In the genomic region with DNA sequence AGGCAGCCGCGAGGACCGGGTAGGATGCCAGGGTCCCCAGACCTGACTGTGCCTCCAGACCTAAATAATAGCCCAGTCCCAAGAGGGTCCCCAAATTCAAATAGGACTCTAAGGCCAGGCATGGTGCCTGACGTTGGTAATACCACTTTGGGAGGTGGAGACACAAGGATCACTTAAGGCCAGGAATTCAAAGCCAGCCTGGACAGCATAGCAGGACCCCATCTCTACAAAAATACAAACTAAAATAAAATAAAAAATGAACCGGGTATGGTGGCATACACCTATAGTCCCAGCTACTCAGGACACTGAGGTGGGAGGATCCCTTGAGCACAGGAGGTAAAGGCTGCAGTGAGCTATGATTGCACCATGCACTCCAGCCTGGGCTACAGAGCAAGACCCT, we compare ENCODE assay signal across 28 cellular contexts. TPM values are rescaled to one million over a fixed set of nuclear protein-coding genes. Genes with fewer than 3 reads are reported as not detected.
A peak's percentile ranks its signal among the peaks of the same experiment; 100 is the strongest.
DNase-seq lines count a peak whose midpoint lies in the region; ATAC-seq, FAIRE-seq and TF ChIP-seq lines count a peak whose summit lies in the region.
"Had no signal": no experiment of that assay in that cellular context is flagged by ENCODE, and none has a peak within 500 bp of the region (broad histone marks: within the 10 kb centered on the region; RNA-seq: fewer than 3 reads in every experiment).

No MANE protein-coding gene starts in this region.

- H3K27me3 ChIP-seq in K562 (ENCODE audit: control insufficient read depth in 2 of 2, insufficient read depth in 2 of 2, low read length in 2 of 2), result peaks cover 6 to 26% of the 10 kb centered on the region in 2 experiments; a peak in 3 of 5 replicates
- H3K27me3 ChIP-seq: BE2C had no signal

- BruUV-seq in K562 (replicated peaks; lab: Mats Ljungman, UMichigan), result no TSS peak

- H3K36me3 ChIP-seq in HEK293 (ENCODE audit: control insufficient read depth in 2 of 2, insufficient read depth in 1 of 2, low read length in 2 of 2) (no peaks in the 10 kb centered on the region), K562 (ENCODE audit: control insufficient read depth, insufficient read depth, low read length) (no peaks in the 10 kb centered on the region)
- H3K36me3 ChIP-seq: BE2C, BLaER1 had no signal

- in situ Hi-C loops in K562 (cut with MboI), result no loop called here

- no peak for FAIRE-seq in K562 (lab: Jason Lieb, UNC)
- FAIRE-seq: A549, GM12878, GM12892, GM18507 had no signal

- no peaks in the 10 kb centered on the region for H4K20me1 ChIP-seq in K562 (replicated peaks; ENCODE audit: control insufficient read depth, insufficient read depth, low read length)

- CTCF ChIA-PET in HEK293 (lab: Yijun Ruan, JAX) (interaction anchor here (0.6 to 1.2 kb wide), 5 partner anchors 10 to 68 kb away, joined by 3 to 5 read pairs (median 4); no protein-coding TSS in a partner anchor), K562 (lab: Yijun Ruan, JAX; ENCODE audit: low intra/inter-chr PET ratio) (no interaction called here)

- no peak for TF ChIP-seq EP300 in K562 (IDR thresholded peaks at IDR 0.05; ENCODE audit: low read length)

- no peak for ATAC-seq in Right ventricle myocardium inferior
- ATAC-seq in Right ventricle myocardium superior (ENCODE audit: poor library complexity), result no peak
- ATAC-seq in K562, result no peak
- ATAC-seq in GM18909 (IDR thresholded peaks at IDR 0.05; ENCODE audit: poor library complexity, unreplicated experiment), result no peak
- ATAC-seq: GM12878 had no signal

- TF ChIP-seq CTCF in HEK293 (tag by site-specific recombination; IDR thresholded peaks at IDR 0.05), result no peak
- no peak for TF ChIP-seq CTCF in K562 (IDR thresholded peaks at IDR 0.05 in 2 of 3, conservative IDR thresholded peaks at IDR 0.05 in 1 of 3; ENCODE audit: insufficient read depth in 2 of 3, low read depth in 1 of 3, low read length in 3 of 3)

- H3K4me3 ChIP-seq in HEK293 (ENCODE audit: low read depth, low read length) (no peak overlapping the region), K562 (no peak overlapping the region)
- H3K4me3 ChIP-seq: A549, BLaER1, GM12878 had no signal

- peak; percentile 3 for DNase-seq in Right ventricle myocardium inferior (ENCODE audit: missing footprints)
- no peak for DNase-seq in Right ventricle myocardium superior
- DNase-seq in K562 (ENCODE audit: extremely low read depth in 1 of 4, low spot score in 3 of 4), result no peak
- DNase-seq in AML-193 (lab: John Stamatoyannopoulos, UW), result no peak
- DNase-seq: BE2C; C1 segment of cervical spinal cord; CD4-positive, alpha-beta memory T cell; CD4-positive, CD25-positive, alpha-beta regulatory T cell; CD8-positive, alpha-beta memory T cell; COR-L47; DMS 273 treated with DMSO at 0.1 percent for 48 hours; DMS153; DMS79; DND-41; EL; GDM1 had no signal

- POLR2A ChIA-PET in HEK293 (lab: Yijun Ruan, JAX), result no interaction called here
- POLR2A ChIA-PET in K562 (lab: Yijun Ruan, JAX), result no interaction called here

- H3K9ac ChIP-seq in K562 (ENCODE audit: insufficient read depth in 1 of 2, low read depth in 2 of 2, low read length in 2 of 2), result no peak overlapping the region
- H3K9ac ChIP-seq: BLaER1 had no signal

- no peaks in the 10 kb centered on the region; the same call in 1 of the 2 replicates for H3K4me1 ChIP-seq in HEK293 (ENCODE audit: control insufficient read depth, insufficient read depth, low read length)
- H3K4me1 ChIP-seq in K562 (replicated peaks in 1 of 2; ENCODE audit: control insufficient read depth in 2 of 2, insufficient read depth in 2 of 2, low read length in 2 of 2), result peaks cover 9 to 37% of the 10 kb centered on the region in 2 experiments; a peak in 3 of 5 replicates
- H3K4me1 ChIP-seq: BLaER1 had no signal

- intact Hi-C loops in Right ventricle myocardium inferior (cut with DNase I), result no loop called here
- intact Hi-C loops in Right ventricle myocardium superior (cut with DNase I), result no loop called here
- intact Hi-C loops in K562 (cut with micrococcal nuclease), result no loop called here

- H3K9me3 ChIP-seq in HEK293 (ENCODE audit: control insufficient read depth, insufficient read depth, low read depth, low read length) (no peaks in the 10 kb centered on the region), K562 (replicated peaks; ENCODE audit: control insufficient read depth, insufficient read depth, low read depth, low read length) (peaks cover 5% of the 10 kb centered on the region; the same call in 1 of the 2 replicates)
- H3K9me3 ChIP-seq: A549, BE2C, BLaER1 had no signal

- no peaks in the 10 kb centered on the region for H3K79me2 ChIP-seq in K562 (ENCODE audit: control insufficient read depth, insufficient read depth, low read length)

- no peak overlapping the region for H3K4me2 ChIP-seq in K562 (ENCODE audit: insufficient read depth, low read length)
- H3K4me2 ChIP-seq: A549, BLaER1 had no signal

- H3K27ac ChIP-seq in HEK293 (ENCODE audit: extremely low read depth, low read depth, low read length), result no peak overlapping the region
- H3K27ac ChIP-seq in K562 (ENCODE audit: extremely low read depth, low read depth, low read length), result no peak overlapping the region
- H3K27ac ChIP-seq: 22Rv1, A549, BLaER1 had no signal

- no peak for TF ChIP-seq RAD21 in K562 (CRISPR knock-in tag; conservative IDR thresholded peaks at IDR 0.05 in 1 of 2, IDR thresholded peaks at IDR 0.05 in 1 of 2)

- no peak for TF ChIP-seq POLR2A in K562 (conservative IDR thresholded peaks at IDR 0.05)

- H2AFZ ChIP-seq in K562 (ENCODE audit: low read depth, low read length), result no peak overlapping the region

- 36% methylated on average over 3 of the region's 5 CpGs for WGBS in K562 (ENCODE audit: insufficient coverage, low coverage, missing lambda C conversion rate)

- H3K9me1 ChIP-seq in K562 (ENCODE audit: control insufficient read depth, insufficient read depth, low read length), result no peaks in the 10 kb centered on the region

RNA-seq across cellular contexts. Expression of gene APLP1, which starts 5.4 kb away (rescaled TPM):
- total RNA-seq in Right ventricle myocardium inferior (20.5 TPM), Right ventricle myocardium superior (17.8 TPM), K562 (2014; rRNA removed) (5.8 and 9.0 TPM in 2 replicates), K562 (2014; rRNA removed; fragmentation: Illumina TruSeq; extraction: Trizol) (2.3 and 3.0 TPM in 2 replicates), K562 (2015; rRNA removed; fragmentation: Illumina TruSeq; extraction: Trizol) (1.4 and 3.3 TPM in 2 replicates), K562 (2021) (6.9 and 9.9 TPM in 2 replicates)
- 3.3 and 19.3 TPM in 2 replicates for total RNA-seq in K562 (2011; cell fraction: chromatin; rRNA removed; ENCODE audit: low replicate concordance)
- total RNA-seq in K562 (2011; cell fraction: nucleolus; rRNA removed), result 8.6 and 11.2 TPM in 2 replicates
- total RNA-seq in K562 (2011; cell fraction: nucleoplasm; rRNA removed), result 7.1 and 7.3 TPM in 2 replicates
- polyA plus RNA-seq in K562 (2011; rRNA removed) (4.7 and 8.9 TPM in 2 replicates), K562 (2014; fragmentation: Illumina TruSeq; extraction: Trizol) (6.6 and 7.8 TPM in 2 replicates), K562 (2014; fragmentation: Nextera tagmentation; extraction: Ambion mirVana) (under 1 TPM; 0.69 to 0.87 TPM), K562 (2014; rRNA removed) (6.0 and 8.2 TPM in 2 replicates)
- polyA plus RNA-seq in K562 (2011; cell fraction: cytosol; rRNA removed), result 6.1 and 8.3 TPM in 2 replicates
- 16.1 and 16.8 TPM in 2 replicates for polyA plus RNA-seq in K562 (2011; cell fraction: nucleus; rRNA removed)
- 8.7 and 13.6 TPM in 2 replicates for polyA plus RNA-seq in K562 (2012)
- 1.1 and 1.4 TPM in 2 replicates for polyA minus RNA-seq in K562 (2011; rRNA and poly(A)+ RNA removed)
- 2.1 and 4.9 TPM in 2 replicates for polyA minus RNA-seq in K562 (2011; cell fraction: cytosol; rRNA and poly(A)+ RNA removed)
- polyA minus RNA-seq in K562 (2011; cell fraction: nucleus; rRNA and poly(A)+ RNA removed), result 4.7 and 6.4 TPM in 2 replicates
- total RNA-seq: CD4-positive, alpha-beta memory T cell; CD4-positive, CD25-positive, alpha-beta regulatory T cell had no signal
- polyA plus RNA-seq: CD14-positive monocyte; CD4-positive, CD25-positive, alpha-beta regulatory T cell; CD8-positive, alpha-beta memory T cell had no signal

RNA-seq across cellular contexts. Expression of gene KIRREL2, which starts 6.3 kb away (rescaled TPM):
- total RNA-seq in Right ventricle myocardium inferior (not detected), Right ventricle myocardium superior (not detected), K562 (2014; rRNA removed) (not detected in 2 replicates), K562 (2014; rRNA removed; fragmentation: Illumina TruSeq; extraction: Trizol) (not detected in 2 replicates), K562 (2015; rRNA removed; fragmentation: Illumina TruSeq; extraction: Trizol) (0.04 and 0.07 TPM in 2 replicates), K562 (2021) (0.09 and 0.16 TPM in 2 replicates)
- 0.42 TPM in 1 of 2 replicates, not detected in the other for total RNA-seq in K562 (2011; cell fraction: chromatin; rRNA removed; ENCODE audit: low replicate concordance)
- total RNA-seq in K562 (2011; cell fraction: nucleolus; rRNA removed), result 0.26 and 0.50 TPM in 2 replicates
- 0.15 and 0.23 TPM in 2 replicates for total RNA-seq in K562 (2011; cell fraction: nucleoplasm; rRNA removed)
- polyA plus RNA-seq in K562 (2011; rRNA removed) (0.08 and 0.10 TPM in 2 replicates), K562 (2014; fragmentation: Illumina TruSeq; extraction: Trizol) (0.04 TPM in 1 of 2 replicates, not detected in the other), K562 (2014; fragmentation: Nextera tagmentation; extraction: Ambion mirVana) (under 1 TPM in 1 of 2 experiments, not detected in 1; 0.01 TPM), K562 (2014; rRNA removed) (0.11 and 0.12 TPM in 2 replicates)
- polyA plus RNA-seq in K562 (2011; cell fraction: cytosol; rRNA removed), result 0.07 and 0.13 TPM in 2 replicates
- polyA plus RNA-seq in K562 (2011; cell fraction: nucleus; rRNA removed), result 0.22 and 0.41 TPM in 2 replicates
- polyA plus RNA-seq in K562 (2012), result 0.05 and 0.11 TPM in 2 replicates
- 0.07 TPM in 1 of 2 replicates, not detected in the other for polyA minus RNA-seq in K562 (2011; rRNA and poly(A)+ RNA removed)
- polyA minus RNA-seq in K562 (2011; cell fraction: cytosol; rRNA and poly(A)+ RNA removed), result not detected in 2 replicates
- 0.13 TPM in 1 of 2 replicates, not detected in the other for polyA minus RNA-seq in K562 (2011; cell fraction: nucleus; rRNA and poly(A)+ RNA removed)
- total RNA-seq: CD4-positive, alpha-beta memory T cell; CD4-positive, CD25-positive, alpha-beta regulatory T cell; GM12878 had no signal
- polyA plus RNA-seq: CD14-positive monocyte; CD4-positive, CD25-positive, alpha-beta regulatory T cell; CD8-positive, alpha-beta memory T cell had no signal

RNA-seq across cellular contexts. Expression of gene NPHS1, which starts 10.7 kb away (rescaled TPM):
- total RNA-seq in Right ventricle myocardium inferior, result not detected
- not detected for total RNA-seq in Right ventricle myocardium superior
- 0.32 TPM in 1 of 2 replicates, not detected in the other for total RNA-seq in K562 (2011; cell fraction: chromatin; rRNA removed; ENCODE audit: low replicate concordance)
- total RNA-seq in K562 (2011; cell fraction: nucleolus; rRNA removed), result 0.17 and 0.39 TPM in 2 replicates
- not detected in 2 replicates for total RNA-seq in K562 (2011; cell fraction: nucleoplasm; rRNA removed)
- total RNA-seq in K562 (2014; rRNA removed), result 0.23 TPM in 1 of 2 replicates, not detected in the other
- not detected in 2 replicates for total RNA-seq in K562 (2014; rRNA removed; fragmentation: Illumina TruSeq; extraction: Trizol)
- not detected in 2 replicates for total RNA-seq in K562 (2015; rRNA removed; fragmentation: Illumina TruSeq; extraction: Trizol)
- total RNA-seq in K562 (2021), result 0.04 TPM in 1 of 2 replicates, not detected in the other
- polyA plus RNA-seq in K562 (2011; rRNA removed), result 0.01 and 0.12 TPM in 2 replicates
- 0.04 TPM in 1 of 2 replicates, not detected in the other for polyA plus RNA-seq in K562 (2011; cell fraction: cytosol; rRNA removed)
- 0.10 and 0.21 TPM in 2 replicates for polyA plus RNA-seq in K562 (2011; cell fraction: nucleus; rRNA removed)
- 0.12 and 3.3 TPM in 2 replicates for polyA plus RNA-seq in K562 (2012)
- not detected in 2 replicates for polyA plus RNA-seq in K562 (2014; fragmentation: Illumina TruSeq; extraction: Trizol)
- polyA plus RNA-seq in K562 (2014; fragmentation: Nextera tagmentation; extraction: Ambion mirVana), result not detected
- polyA plus RNA-seq in K562 (2014; rRNA removed), result 0.03 and 0.28 TPM in 2 replicates
- not detected in 2 replicates for polyA minus RNA-seq in K562 (2011; rRNA and poly(A)+ RNA removed)
- not detected in 2 replicates for polyA minus RNA-seq in K562 (2011; cell fraction: cytosol; rRNA and poly(A)+ RNA removed)
- not detected in 2 replicates for polyA minus RNA-seq in K562 (2011; cell fraction: nucleus; rRNA and poly(A)+ RNA removed)
- total RNA-seq: A172; CD4-positive, alpha-beta memory T cell; CD4-positive, CD25-positive, alpha-beta regulatory T cell; CD8-positive, alpha-beta memory T cell; Daoy; G401; GM12878 had no signal
- polyA plus RNA-seq: CD14-positive monocyte; CD4-positive, alpha-beta memory T cell; CD4-positive, CD25-positive, alpha-beta regulatory T cell; CD8-positive, alpha-beta memory T cell; GM12878 had no signal

RNA-seq across cellular contexts. Expression of gene NFKBID, which starts 37.3 kb away (rescaled TPM):
- total RNA-seq in Right ventricle myocardium inferior (2.1 TPM), Right ventricle myocardium superior (2.6 TPM), K562 (2014; rRNA removed) (8.9 and 12.9 TPM in 2 replicates), K562 (2014; rRNA removed; fragmentation: Illumina TruSeq; extraction: Trizol) (1.7 and 2.9 TPM in 2 replicates), K562 (2015; rRNA removed; fragmentation: Illumina TruSeq; extraction: Trizol) (6.6 and 7.1 TPM in 2 replicates), K562 (2021) (9.3 and 10.0 TPM in 2 replicates)
- 15.7 and 63.9 TPM in 2 replicates for total RNA-seq in K562 (2011; cell fraction: chromatin; rRNA removed; ENCODE audit: low replicate concordance)
- total RNA-seq in K562 (2011; cell fraction: nucleolus; rRNA removed), result 48.6 and 61.0 TPM in 2 replicates
- total RNA-seq in K562 (2011; cell fraction: nucleoplasm; rRNA removed), result 27.9 and 29.7 TPM in 2 replicates
- polyA plus RNA-seq in K562 (2011; rRNA removed) (3.3 and 6.8 TPM in 2 replicates), K562 (2014; fragmentation: Illumina TruSeq; extraction: Trizol) (3.6 and 4.1 TPM in 2 replicates), K562 (2014; fragmentation: Nextera tagmentation; extraction: Ambion mirVana) (under 1 TPM; 0.65 to 0.92 TPM), K562 (2014; rRNA removed) (6.3 and 8.9 TPM in 2 replicates)
- 5.3 and 6.4 TPM in 2 replicates for polyA plus RNA-seq in K562 (2011; cell fraction: cytosol; rRNA removed)
- 43.9 and 60.1 TPM in 2 replicates for polyA plus RNA-seq in K562 (2011; cell fraction: nucleus; rRNA removed)
- polyA plus RNA-seq in K562 (2012), result 2.7 and 5.6 TPM in 2 replicates
- polyA minus RNA-seq in K562 (2011; rRNA and poly(A)+ RNA removed), result 3.2 and 6.3 TPM in 2 replicates
- polyA minus RNA-seq in K562 (2011; cell fraction: cytosol; rRNA and poly(A)+ RNA removed), result 10.9 and 12.1 TPM in 2 replicates
- polyA minus RNA-seq in K562 (2011; cell fraction: nucleus; rRNA and poly(A)+ RNA removed), result 20.7 and 27.1 TPM in 2 replicates

RNA-seq across cellular contexts. Expression of gene HCST, which starts 39.3 kb away (rescaled TPM):
- total RNA-seq in Right ventricle myocardium inferior, result 6.3 TPM
- 4.1 TPM for total RNA-seq in Right ventricle myocardium superior
- total RNA-seq in K562 (2011; cell fraction: chromatin; rRNA removed; ENCODE audit: low replicate concordance), result 1.0 TPM in 1 of 2 replicates, not detected in the other
- 1.7 and 2.2 TPM in 2 replicates for total RNA-seq in K562 (2011; cell fraction: nucleolus; rRNA removed)
- 0.81 and 2.4 TPM in 2 replicates for total RNA-seq in K562 (2011; cell fraction: nucleoplasm; rRNA removed)
- total RNA-seq in K562 (2014; rRNA removed), result not detected in 2 replicates
- total RNA-seq in K562 (2014; rRNA removed; fragmentation: Illumina TruSeq; extraction: Trizol), result 0.29 TPM in 1 of 2 replicates, not detected in the other
- 0.65 and 0.94 TPM in 2 replicates for total RNA-seq in K562 (2015; rRNA removed; fragmentation: Illumina TruSeq; extraction: Trizol)
- 0.47 and 1.6 TPM in 2 replicates for total RNA-seq in K562 (2021)
- polyA plus RNA-seq in K562 (2011; rRNA removed), result 1.3 and 1.9 TPM in 2 replicates
- 1.4 and 17.5 TPM in 2 replicates for polyA plus RNA-seq in K562 (2011; cell fraction: cytosol; rRNA removed)
- 0.86 and 1.3 TPM in 2 replicates for polyA plus RNA-seq in K562 (2011; cell fraction: nucleus; rRNA removed)
- polyA plus RNA-seq in K562 (2012), result 1.2 and 1.6 TPM in 2 replicates
- polyA plus RNA-seq in K562 (2014; fragmentation: Illumina TruSeq; extraction: Trizol), result not detected in 2 replicates
- 1 to 10 TPM in 1 of 2 experiments, under 1 TPM in 1; 0.95 to 1.0 TPM for polyA plus RNA-seq in K562 (2014; fragmentation: Nextera tagmentation; extraction: Ambion mirVana)
- polyA plus RNA-seq in K562 (2014; rRNA removed), result 1.1 and 1.9 TPM in 2 replicates
- 1.7 TPM in 1 of 2 replicates, not detected in the other for polyA minus RNA-seq in K562 (2011; rRNA and poly(A)+ RNA removed)
- polyA minus RNA-seq in K562 (2011; cell fraction: cytosol; rRNA and poly(A)+ RNA removed), result 1.8 TPM in 1 of 2 replicates, not detected in the other
- not detected in 2 replicates for polyA minus RNA-seq in K562 (2011; cell fraction: nucleus; rRNA and poly(A)+ RNA removed)
- total RNA-seq: A172, Daoy, G401 had no signal
